Comparison of ENCODE assay signal across 1 cellular context in genomic region chr1:202210370-202210769, GRCh38.
TF ChIP-seq lines count a peak whose summit lies in the region.

No MANE protein-coding gene starts in this region.

TF ChIP-seq in SK-N-SH treated with all-trans-retinoic acid at 6 μM for 48 hours, 23 proteins besides CTCF, POLR2A, EP300 and RAD21 (continued from another document):
- TF ChIP-seq CREB5 (CRISPR knock-in tag; IDR thresholded peaks at IDR 0.05; ENCODE audit: low read depth) = no peak
- TF ChIP-seq ISL1 (CRISPR knock-in tag; IDR thresholded peaks at IDR 0.05) = no peak
